Comparison of ENCODE assay signal across 31 cellular contexts in the genomic region with DNA sequence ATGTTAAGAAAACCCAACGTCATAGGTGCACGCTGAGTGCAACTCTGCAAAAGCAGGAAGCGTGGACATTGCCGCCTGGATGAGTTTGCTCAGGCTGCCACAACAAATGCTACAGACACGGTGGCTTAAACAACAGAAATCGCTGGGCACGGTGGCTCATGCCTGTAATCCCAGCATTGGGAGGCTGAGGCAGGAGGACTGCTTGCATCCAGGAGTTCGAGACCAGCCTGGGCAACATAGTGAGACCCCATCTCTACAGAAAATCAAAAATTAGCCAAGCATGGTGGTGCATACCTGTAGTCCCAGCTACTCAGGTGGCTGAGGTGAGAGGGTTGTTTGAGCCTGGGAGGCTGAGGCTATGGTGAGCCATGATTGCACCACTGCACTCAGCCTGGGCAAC. TPM values are rescaled to one million over a fixed set of nuclear protein-coding genes. Genes with fewer than 3 reads are reported as not detected.
"Had no signal": no experiment of that assay in that cellular context is flagged by ENCODE, and none has a peak within 500 bp of the region (broad histone marks: within the 10 kb centered on the region; RNA-seq: fewer than 3 reads in every experiment).

No MANE protein-coding gene starts in this region.

- DNase-seq: hypothalamus; immature natural killer cell; kidney; left colon; lower lobe of right lung; mammary epithelial cell; mesenchymal stem cell; naive B cell; nucleus accumbens; pancreas; posterior cingulate gyrus; retina; right cardiac atrium; small intestine; spleen; stimulated activated CD4-positive, alpha-beta T cell treated with anti-CD3 and anti-CD28 coated beads, Interleukin-4, amount 100 ng/mL, for 24 hours; stimulated activated naive CD4-positive, alpha-beta T cell; tibial artery; trophoblast cell; upper lobe of right lung had no signal

- H3K27ac ChIP-seq: left lung, lower lobe of right lung, pancreas, prostate gland, spleen, suprapubic skin, thoracic aorta, tibial artery, upper lobe of right lung had no signal

- H3K4me3 ChIP-seq: left lung, lower lobe of right lung, pancreas, prostate gland, spleen, suprapubic skin, thoracic aorta, tibial artery, upper lobe of right lung had no signal

- H3K9me3 ChIP-seq: left lung, lower lobe of right lung, pancreas, prostate gland, spleen, suprapubic skin, thoracic aorta, tibial artery, upper lobe of right lung had no signal

- H3K4me1 ChIP-seq: left lung, lower lobe of right lung, pancreas, prostate gland, suprapubic skin, tibial artery, upper lobe of right lung had no signal

- ATAC-seq: left colon; left lung; lower lobe of right lung; pancreas; right cardiac atrium; sciatic nerve; stimulated activated effector memory CD8-positive, alpha-beta T cell treated with anti-CD3 and anti-CD28 coated beads, Interleukin-12 subunit alpha, Interleukin-12 subunit beta, amount 100 ng/mL, for 72 hours; upper lobe of right lung had no signal

- H3K4me1 Mint-ChIP-seq: immature natural killer cell; mesothelial cell of epicardium; stimulated activated effector memory CD8-positive, alpha-beta T cell treated with anti-CD3 and anti-CD28 coated beads, Interleukin-12 subunit alpha, Interleukin-12 subunit beta, amount 100 ng/mL, for 72 hours had no signal

- H3K36me3 ChIP-seq: left lung, lower lobe of right lung, pancreas, prostate gland, spleen, suprapubic skin, thoracic aorta, tibial artery, upper lobe of right lung had no signal

- H3K36me3 Mint-ChIP-seq: immature natural killer cell; mesothelial cell of epicardium; naive B cell; stimulated activated effector memory CD8-positive, alpha-beta T cell treated with anti-CD3 and anti-CD28 coated beads, Interleukin-12 subunit alpha, Interleukin-12 subunit beta, amount 100 ng/mL, for 72 hours had no signal

- H3K4me3 Mint-ChIP-seq: immature natural killer cell; mesothelial cell of epicardium; naive B cell; nephron; neural crest cell; stimulated activated effector memory CD8-positive, alpha-beta T cell treated with anti-CD3 and anti-CD28 coated beads, Interleukin-12 subunit alpha, Interleukin-12 subunit beta, amount 100 ng/mL, for 72 hours; stimulated activated naive CD8-positive, alpha-beta T cell treated with anti-CD3 and anti-CD28 coated beads, Interleukin-15, Interleukin-2, amounts not matched to agents 100 ng/mL and 50 ng/mL, for 24 hours had no signal

- H3K9me3 Mint-ChIP-seq: immature natural killer cell; mesothelial cell of epicardium; nephron; neural crest cell; stimulated activated effector memory CD8-positive, alpha-beta T cell treated with anti-CD3 and anti-CD28 coated beads, Interleukin-12 subunit alpha, Interleukin-12 subunit beta, amount 100 ng/mL, for 72 hours; stimulated activated naive CD8-positive, alpha-beta T cell treated with anti-CD3 and anti-CD28 coated beads, Interleukin-15, Interleukin-2, amounts not matched to agents 100 ng/mL and 50 ng/mL, for 24 hours had no signal

- H3K27ac Mint-ChIP-seq: immature natural killer cell; mesothelial cell of epicardium; naive B cell; nephron; stimulated activated effector memory CD8-positive, alpha-beta T cell treated with anti-CD3 and anti-CD28 coated beads, Interleukin-12 subunit alpha, Interleukin-12 subunit beta, amount 100 ng/mL, for 72 hours; stimulated activated naive CD8-positive, alpha-beta T cell treated with anti-CD3 and anti-CD28 coated beads, Interleukin-15, Interleukin-2, amounts not matched to agents 100 ng/mL and 50 ng/mL, for 24 hours had no signal

RNA-seq across cellular contexts. Expression of a gene that starts 13.4 kb away (rescaled TPM):
- total RNA-seq: left colon, mammary epithelial cell, mesothelial cell of epicardium, neural crest cell, osteoblast, sciatic nerve, upper lobe of right lung had no signal

RNA-seq across cellular contexts. Expression of a gene that starts 32.2 kb away (rescaled TPM):
- total RNA-seq: kidney, mammary epithelial cell, mesothelial cell of epicardium, neural crest cell, osteoblast, prostate gland, sciatic nerve had no signal

RNA-seq across cellular contexts. Expression of a gene that starts 51.0 kb away (rescaled TPM):
- total RNA-seq: mammary epithelial cell, mesothelial cell of epicardium, neural crest cell, osteoblast, prostate gland, sciatic nerve, suprapubic skin, thoracic aorta, upper lobe of right lung had no signal
